Comparison of ENCODE assay signal across 26 cellular contexts in genomic region chr17:59238904-59239303, GRCh38.
"Had no signal": no experiment of that assay in that cellular context is flagged by ENCODE, and none has a peak within 500 bp of the region (broad histone marks: within the 10 kb centered on the region; RNA-seq: fewer than 3 reads in every experiment).

No MANE protein-coding gene starts in this region.

- H3K27ac ChIP-seq: colonic mucosa, epithelial cell of prostate, foreskin keratinocyte, gastroesophageal sphincter, heart left ventricle, hepatocyte, left lung, neural progenitor cell, parathyroid adenoma, prostate gland, right atrium auricular region, sigmoid colon, spleen, transverse colon, upper lobe of right lung, vagina had no signal

- H3K4me3 ChIP-seq: colonic mucosa, gastroesophageal sphincter, heart left ventricle, hepatocyte, left lung, neural progenitor cell, prostate gland, right atrium auricular region, sigmoid colon, spleen, transverse colon, upper lobe of right lung, vagina had no signal

- H3K36me3 ChIP-seq: colonic mucosa, gastroesophageal sphincter, heart left ventricle, left lung, neural progenitor cell, prostate gland, right atrium auricular region, sigmoid colon, spleen, transverse colon, upper lobe of right lung, vagina had no signal

- DNase-seq: colonic mucosa; effector CD8-positive, alpha-beta T cell; endodermal cell; foreskin keratinocyte; heart left ventricle; kidney; left lung; mammary epithelial cell; mesendoderm; midbrain; naive thymus-derived CD4-positive, alpha-beta T cell; sigmoid colon; spleen; stimulated activated CD4-positive, alpha-beta T cell treated with anti-CD3 and anti-CD28 coated beads, Interleukin-4, amount 100 ng/mL, for 4 hours; stimulated activated naive CD8-positive, alpha-beta T cell treated with anti-CD3 and anti-CD28 coated beads, Interleukin-15, Interleukin-2, amounts not matched to agents 100 U/mL and 50 U/mL, for 24 hours; substantia nigra; transverse colon; upper lobe of right lung had no signal

- H3K4me1 ChIP-seq: colonic mucosa, foreskin keratinocyte, gastroesophageal sphincter, heart left ventricle, left lung, neural progenitor cell, parathyroid adenoma, prostate gland, right atrium auricular region, sigmoid colon, transverse colon, upper lobe of right lung, vagina had no signal

- H3K9me3 ChIP-seq: colonic mucosa, gastroesophageal sphincter, heart left ventricle, left lung, prostate gland, right atrium auricular region, sigmoid colon, spleen, transverse colon, upper lobe of right lung, vagina had no signal

- FAIRE-seq: kidney had no signal

- H3K27me3 ChIP-seq: colonic mucosa, foreskin keratinocyte, gastroesophageal sphincter, heart left ventricle, hepatocyte, left lung, neural progenitor cell, right atrium auricular region, sigmoid colon, spleen, transverse colon, upper lobe of right lung, vagina had no signal
